In genomic region chr4:10589308-10589707, GRCh38 we compare ENCODE assay signal across 1 cellular context.
TF ChIP-seq lines count a peak whose summit lies in the region.

No MANE protein-coding gene starts in this region.

TF ChIP-seq in WTC11, 78 proteins besides CTCF, POLR2A, EP300 and RAD21 (continued from another document):
- TF ChIP-seq GABPB1 (CRISPR knock-in tag; IDR thresholded peaks at IDR 0.05) = no peak
